Comparison of ENCODE assay signal across 9 cellular contexts in the genomic region with DNA sequence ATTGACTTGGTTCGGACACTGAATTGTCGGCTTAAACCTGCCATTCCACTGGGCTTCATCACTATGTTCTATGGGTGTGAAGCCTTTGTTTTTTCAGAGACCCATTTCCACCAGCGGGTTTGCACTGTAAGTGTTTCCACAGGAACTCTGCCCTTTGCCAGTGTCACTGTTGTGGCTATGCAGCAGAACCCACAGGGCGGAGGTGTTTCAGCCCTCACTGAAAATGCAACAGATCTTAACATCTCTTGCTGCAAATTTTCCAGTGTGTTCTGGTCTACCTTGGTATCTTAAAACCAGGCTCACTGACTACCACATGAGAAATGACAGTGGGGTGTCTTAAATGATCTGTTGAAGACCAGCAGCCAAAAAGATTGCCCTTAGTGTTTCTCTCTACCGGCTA. TPM values are rescaled to one million over a fixed set of nuclear protein-coding genes. Genes with fewer than 3 reads are reported as not detected.
DNase-seq lines count a peak whose midpoint lies in the region; ATAC-seq lines count a peak whose summit lies in the region.
"Had no signal": no experiment of that assay in that cellular context is flagged by ENCODE, and none has a peak within 500 bp of the region (broad histone marks: within the 10 kb centered on the region; RNA-seq: fewer than 3 reads in every experiment).

No MANE protein-coding gene starts in this region.

- H3K27ac Mint-ChIP-seq in activated T-cell treated with anti-CD3 and anti-CD28 coated beads, Interleukin-2, amount 50 U/mL, for 72 hours, result peak overlapping the region; percentile 99
- peak overlapping the region; percentile 99 for H3K27ac Mint-ChIP-seq in stimulated activated naive CD8-positive, alpha-beta T cell treated with anti-CD3 and anti-CD28 coated beads, Interleukin-15, Interleukin-2, amounts not matched to agents 100 ng/mL and 50 ng/mL, for 24 hours

- peaks cover 99% of the 10 kb centered on the region for H3K4me1 Mint-ChIP-seq in activated T-cell treated with anti-CD3 and anti-CD28 coated beads, Interleukin-2, amount 50 U/mL, for 72 hours (ENCODE audit: low read depth)
- H3K4me1 Mint-ChIP-seq in stimulated activated naive CD8-positive, alpha-beta T cell treated with anti-CD3 and anti-CD28 coated beads, Interleukin-15, Interleukin-2, amounts not matched to agents 100 ng/mL and 50 ng/mL, for 24 hours (ENCODE audit: low read depth), result peaks cover 99% of the 10 kb centered on the region

- H3K27me3 Mint-ChIP-seq in activated T-cell treated with anti-CD3 and anti-CD28 coated beads, Interleukin-2, amount 50 U/mL, for 72 hours (ENCODE audit: low read depth), result no peaks in the 10 kb centered on the region
- no peaks in the 10 kb centered on the region for H3K27me3 Mint-ChIP-seq in stimulated activated naive CD8-positive, alpha-beta T cell treated with anti-CD3 and anti-CD28 coated beads, Interleukin-15, Interleukin-2, amounts not matched to agents 100 ng/mL and 50 ng/mL, for 24 hours

- intact Hi-C loops in posterior cingulate gyrus (cut with DNase I), result no loop called here

- no peaks in the 10 kb centered on the region for H3K9me3 Mint-ChIP-seq in activated T-cell treated with anti-CD3 and anti-CD28 coated beads, Interleukin-2, amount 50 U/mL, for 72 hours
- H3K9me3 Mint-ChIP-seq in stimulated activated naive CD8-positive, alpha-beta T cell treated with anti-CD3 and anti-CD28 coated beads, Interleukin-15, Interleukin-2, amounts not matched to agents 100 ng/mL and 50 ng/mL, for 24 hours, result no peaks in the 10 kb centered on the region

- H3K4me3 Mint-ChIP-seq in activated T-cell treated with anti-CD3 and anti-CD28 coated beads, Interleukin-2, amount 50 U/mL, for 72 hours, result peak overlapping the region; percentile 84 to 94
- peak overlapping the region; percentile 89 for H3K4me3 Mint-ChIP-seq in stimulated activated naive CD8-positive, alpha-beta T cell treated with anti-CD3 and anti-CD28 coated beads, Interleukin-15, Interleukin-2, amounts not matched to agents 100 ng/mL and 50 ng/mL, for 24 hours

- H3K36me3 Mint-ChIP-seq in activated T-cell treated with anti-CD3 and anti-CD28 coated beads, Interleukin-2, amount 50 U/mL, for 72 hours (ENCODE audit: insufficient read depth in 2 of 2), result peaks cover 7 to 8% of the 10 kb centered on the region in 2 donors
- H3K36me3 Mint-ChIP-seq in stimulated activated naive CD8-positive, alpha-beta T cell treated with anti-CD3 and anti-CD28 coated beads, Interleukin-15, Interleukin-2, amounts not matched to agents 100 ng/mL and 50 ng/mL, for 24 hours (ENCODE audit: low read depth), result peaks cover 55% of the 10 kb centered on the region

- peak; percentile 73 to 82 for ATAC-seq in activated T-cell treated with anti-CD3 and anti-CD28 coated beads, Interleukin-2, amount 50 U/mL, for 72 hours (replicated peaks in 1 of 2)
- ATAC-seq in HG03280 (IDR thresholded peaks at IDR 0.05; ENCODE audit: unreplicated experiment), result no peak

- DNase-seq in T follicular helper cell (ENCODE audit: low read depth) (peak; percentile 78), myocyte (ENCODE audit: low read depth) (peak; percentile 15), posterior cingulate gyrus (no peak), NAMALWA (ENCODE audit: low spot score) (no peak), DMS 273 (lab: John Stamatoyannopoulos, UW; ENCODE audit: unreplicated experiment) (no peak)
- DNase-seq in activated T-cell treated with anti-CD3 and anti-CD28 coated beads, Interleukin-2, amount 50 U/mL, for 72 hours, result peak; percentile 83 to 90
- DNase-seq: retina had no signal

RNA-seq across cellular contexts. Expression of a gene that starts 21.1 kb away (rescaled TPM):
- total RNA-seq in activated T-cell treated with anti-CD3 and anti-CD28 coated beads, Interleukin-2, amount 50 U/mL, for 72 hours, result 100 to 1,000 TPM; 127 to 143 TPM
- 8.1 and 17.2 TPM in 2 replicates for total RNA-seq in myocyte
- polyA plus RNA-seq in myocyte (2012), result 2.1 TPM

Comparison
In these comparisons a context has a peak if more than half of its experiments do, and no peak if none do; other contexts are left out.
1. DNase-seq: peak in T follicular helper cell (single experiment), activated T-cell treated with anti-CD3 and anti-CD28 coated beads, Interleukin-2, amount 50 U/mL, for 72 hours (2 of 2) and myocyte (single experiment); none in posterior cingulate gyrus (0 of 10), NAMALWA (single experiment) and DMS 273 (single experiment).